11 cellular contexts compared by ENCODE assay signal in the genomic region with DNA sequence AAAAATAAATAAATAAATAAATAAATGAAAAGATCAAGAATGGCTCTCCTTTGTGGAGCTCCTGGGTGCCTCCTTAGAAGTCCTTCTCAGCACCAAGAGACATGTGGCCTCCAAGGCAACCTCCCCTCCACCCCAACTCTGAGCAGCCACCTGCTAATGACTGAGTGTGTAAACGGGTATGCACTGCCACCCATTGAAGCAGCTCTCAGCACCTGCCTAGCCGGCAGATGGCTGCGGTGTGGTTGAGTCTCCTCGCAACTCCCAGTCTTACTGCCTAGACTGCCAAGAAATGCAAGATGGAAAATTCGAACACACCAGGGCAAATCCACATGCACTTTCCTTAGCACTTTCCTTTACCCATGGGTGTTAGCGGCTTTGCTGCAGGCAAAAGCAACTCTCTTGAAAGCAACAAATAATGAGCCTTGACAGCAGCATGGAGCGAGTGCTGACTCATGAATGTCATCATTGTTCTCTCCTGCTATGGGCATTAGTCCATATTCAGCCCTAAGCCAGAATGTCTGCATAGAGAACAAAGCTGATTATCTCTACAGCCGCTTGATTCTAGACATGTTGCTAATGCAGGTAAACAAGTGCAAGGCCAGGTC.
DNase-seq lines count a peak whose midpoint lies in the region; ATAC-seq, FAIRE-seq and TF ChIP-seq lines count a peak whose summit lies in the region.
"Had no signal": no experiment of that assay in that cellular context is flagged by ENCODE, and none has a peak within 500 bp of the region (broad histone marks: within the 10 kb centered on the region; RNA-seq: fewer than 3 reads in every experiment).

No MANE protein-coding gene starts in this region.

- no peak overlapping the region for H3K27ac ChIP-seq in aorta (ENCODE audit: low read depth in 1 of 2, low read length in 2 of 2)
- H3K27ac ChIP-seq in kidney (ENCODE audit: low read depth in 2 of 2, low read length in 2 of 2), result no peak overlapping the region

- intact Hi-C loops in aorta (cut with DNase I), result no loop called here
- intact Hi-C loops in kidney (cut with DNase I), result no loop called here

- H3K4me1 ChIP-seq in aorta (ENCODE audit: control insufficient read depth in 1 of 2, insufficient read depth in 2 of 2, low read length in 2 of 2) (no peaks in the 10 kb centered on the region), kidney (ENCODE audit: control insufficient read depth in 1 of 2, insufficient read depth in 1 of 2, low read depth in 1 of 2, low read length in 2 of 2) (no peaks in the 10 kb centered on the region)

- WGBS in aorta, 2 donors, result 49 to 53% methylated on average over 8 of the region's 8 CpGs

- H3K36me3 ChIP-seq in aorta (ENCODE audit: control insufficient read depth in 1 of 2, insufficient read depth in 2 of 2, low read length in 1 of 2) (no peaks in the 10 kb centered on the region), kidney (ENCODE audit: control insufficient read depth in 1 of 2, insufficient read depth in 2 of 2, low read length in 2 of 2) (no peaks in the 10 kb centered on the region)

- no peak overlapping the region for H3K9ac ChIP-seq in kidney (ENCODE audit: low read length in 2 of 2)

- FAIRE-seq in frontal cortex (lab: Jason Lieb, UNC) (no peak), kidney (lab: Jason Lieb, UNC) (no peak)
- FAIRE-seq: endothelial cell of umbilical vein had no signal

- ATAC-seq in GM18868 (IDR thresholded peaks at IDR 0.05; ENCODE audit: unreplicated experiment) (no peak), GM21737 (IDR thresholded peaks at IDR 0.05; ENCODE audit: unreplicated experiment) (no peak), aorta (ENCODE audit: low FRiP score) (no peak)

- H3K9me3 ChIP-seq in aorta (ENCODE audit: control insufficient read depth, low read length) (peaks cover 2% of the 10 kb centered on the region), kidney (ENCODE audit: control insufficient read depth in 1 of 2, low read length in 2 of 2) (no peaks in the 10 kb centered on the region)

- peak; percentile 25 to 50 for DNase-seq in NCI-H526 (lab: John Stamatoyannopoulos, UW)
- DNase-seq in NCI-H526 treated with DMSO at 0.1 percent for 48 hours (lab: John Stamatoyannopoulos, UW), result no peak
- DNase-seq in RPMI7951 (ENCODE audit: low read depth), result peak; percentile 74
- DNase-seq in frontal cortex (ENCODE audit: low spot score in 2 of 2), result peak; percentile 19 to 27
- DNase-seq in aorta, result no peak
- DNase-seq in kidney, result no peak
- DNase-seq: kidney glomerular epithelial cell; stimulated activated CD4-positive, alpha-beta T cell treated with anti-CD3 and anti-CD28 coated beads, Interleukin-2, amount 100 ng/mL, for 24 hours had no signal

- H3K4me3 ChIP-seq in aorta (ENCODE audit: low read length in 2 of 2), result no peak overlapping the region
- H3K4me3 ChIP-seq in kidney (ENCODE audit: low read length in 2 of 2), result no peak overlapping the region

- TF ChIP-seq CTCF in kidney (IDR thresholded peaks at IDR 0.05; ENCODE audit: borderline replicate concordance, extremely low read depth, insufficient read depth), result no peak

- H3K27me3 ChIP-seq in aorta (ENCODE audit: control insufficient read depth in 1 of 2, insufficient read depth in 2 of 2, low read length in 1 of 2), result no peaks in the 10 kb centered on the region

Comparison
In these comparisons a context has a peak if more than half of its experiments do, and no peak if none do; other contexts are left out.
1. DNase-seq: peak in NCI-H526 (2 of 2), RPMI7951 (single experiment) and frontal cortex (2 of 2); none in NCI-H526 treated with DMSO at 0.1 percent for 48 hours (single experiment), aorta (0 of 2) and kidney (single experiment).